20 cellular contexts compared by ENCODE assay signal in the genomic region with DNA sequence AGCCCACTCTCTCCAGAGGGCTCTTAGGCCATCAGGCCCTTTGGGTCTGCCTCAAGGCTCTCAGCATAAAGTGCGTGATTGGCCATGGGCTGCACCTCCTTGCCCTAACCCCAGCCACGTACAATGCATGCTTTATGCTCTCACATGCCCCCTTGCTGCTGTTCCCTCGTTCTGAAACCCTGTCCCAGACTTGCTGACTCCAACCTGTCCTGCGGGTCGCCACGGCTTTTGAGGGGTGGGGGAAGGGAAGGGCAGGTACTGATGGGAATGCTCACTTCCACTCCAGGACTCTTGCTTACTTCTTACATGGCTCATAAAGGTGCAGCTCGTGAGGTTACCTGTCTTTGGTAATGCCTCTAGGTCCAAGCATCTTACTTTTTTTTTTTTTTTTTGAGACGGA. TPM values are rescaled to one million over a fixed set of nuclear protein-coding genes. Genes with fewer than 3 reads are reported as not detected.
DNase-seq lines count a peak whose midpoint lies in the region; ATAC-seq and TF ChIP-seq lines count a peak whose summit lies in the region.
"Had no signal": no experiment of that assay in that cellular context is flagged by ENCODE, and none has a peak within 500 bp of the region (broad histone marks: within the 10 kb centered on the region; RNA-seq: fewer than 3 reads in every experiment).

No MANE protein-coding gene starts in this region.

- ATAC-seq in WTC11 (peak; percentile 62), HG03159 (IDR thresholded peaks at IDR 0.05; ENCODE audit: unreplicated experiment) (no peak)

- peaks cover 46% of the 10 kb centered on the region for H3K4me1 Mint-ChIP-seq in WTC11
- peaks cover 14% of the 10 kb centered on the region for H3K4me1 Mint-ChIP-seq in progenitor cell of endocrine pancreas (ENCODE audit: low read depth)

- POLR2A ChIA-PET in WTC11 (lab: Charles Lee) (interaction anchor here (0.6 to 1.7 kb wide), 2 partner anchors 21 to 200 kb away, joined by 4 to 5 read pairs; no protein-coding TSS in a partner anchor), GM10248 (lab: Yijun Ruan, JAX) (interaction anchor here (0.7 kb wide), 1 partner anchor 170 kb away, joined by 5 read pairs; no protein-coding TSS in a partner anchor)

- H3K27ac Mint-ChIP-seq in WTC11 (peak overlapping the region; percentile 54), progenitor cell of endocrine pancreas (peak overlapping the region; percentile 90)
- H3K27ac Mint-ChIP-seq: HFFc6 had no signal

- CTCF ChIA-PET in WTC11 (lab: Charles Lee) (interaction anchor here (0.6 to 1.9 kb wide), 10 partner anchors 12 to 503 kb away, joined by 3 to 12 read pairs (median 3); a partner anchor contains a TSS), GM10248 (lab: Yijun Ruan, JAX) (interaction anchor here (0.7 to 1.6 kb wide), 5 partner anchors 17 to 220 kb away, joined by 3 to 7 read pairs (median 3); no protein-coding TSS in a partner anchor)

- H3K4me3 Mint-ChIP-seq in WTC11 (no peak overlapping the region), progenitor cell of endocrine pancreas (ENCODE audit: low read depth) (no peak overlapping the region)
- H3K4me3 Mint-ChIP-seq: HFFc6 had no signal

- TF ChIP-seq CTCF in WTC11 (IDR thresholded peaks at IDR 0.05) (no peak), progenitor cell of endocrine pancreas (IDR thresholded peaks at IDR 0.05; ENCODE audit: unreplicated experiment) (no peak), GM10248 (IDR thresholded peaks at IDR 0.05; ENCODE audit: control extremely low read depth, extremely low read depth, low read depth, missing control alignments) (no peak)

- peaks cover 1% of the 10 kb centered on the region; the same call in 1 of the 2 replicates for H3K27me3 Mint-ChIP-seq in WTC11 (ENCODE audit: low read depth)
- no peaks in the 10 kb centered on the region for H3K27me3 Mint-ChIP-seq in progenitor cell of endocrine pancreas
- H3K27me3 Mint-ChIP-seq: CD4-positive, alpha-beta memory T cell had no signal

- H3K9me3 Mint-ChIP-seq in WTC11 (peaks cover 5% of the 10 kb centered on the region), progenitor cell of endocrine pancreas (ENCODE audit: low read depth) (peaks cover 7% of the 10 kb centered on the region)

- DNase-seq in NCI-H526 (lab: John Stamatoyannopoulos, UW) (peak; percentile 63 to 66), NCI-H526 treated with DMSO at 0.1 percent for 48 hours (lab: John Stamatoyannopoulos, UW) (no peak), WTC11 (ENCODE audit: low spot score) (peak; percentile 52), islet precursor cell (peak; percentile 93), progenitor cell of endocrine pancreas (ENCODE audit: low spot score, unreplicated experiment) (no peak), GM10248 (ENCODE audit: extremely low spot score) (no peak), NCI-H2227 treated with DMSO at 0.1 percent for 48 hours (lab: John Stamatoyannopoulos, UW) (no peak)
- DNase-seq: 8988T; CD4-positive, alpha-beta memory T cell; GM23248; HFFc6; Kasumi-1; MM.1S; NCI-H1105; NCI-H1694; NCI-H2107; NCI-H82; PC-9 had no signal

- H3K36me3 Mint-ChIP-seq in WTC11 (no peaks in the 10 kb centered on the region), progenitor cell of endocrine pancreas (ENCODE audit: insufficient read depth) (no peaks in the 10 kb centered on the region)
- H3K36me3 Mint-ChIP-seq: CD4-positive, alpha-beta memory T cell had no signal

TF ChIP-seq in WTC11, 78 proteins besides CTCF, POLR2A, EP300 and RAD21 (continues in another document):
- TF ChIP-seq CBFB (CRISPR knock-in tag; IDR thresholded peaks at IDR 0.05; ENCODE audit: low read depth) (0 out of 2 replicates have a peak, but pooled peaks have one; percentile 38), SOX15 (CRISPR knock-in tag; IDR thresholded peaks at IDR 0.05) (no peak), ZBTB21 (CRISPR knock-in tag; IDR thresholded peaks at IDR 0.05; ENCODE audit: borderline replicate concordance) (no peak), ZNF121 (CRISPR knock-in tag; IDR thresholded peaks at IDR 0.05) (peak; percentile 92), EMX1 (CRISPR knock-in tag; IDR thresholded peaks at IDR 0.05) (no peak), FOXP1 (CRISPR knock-in tag; IDR thresholded peaks at IDR 0.05; ENCODE audit: borderline replicate concordance) (no peak), JAZF1 (CRISPR knock-in tag; IDR thresholded peaks at IDR 0.05) (no peak), SMAD3 (CRISPR knock-in tag; IDR thresholded peaks at IDR 0.05; ENCODE audit: borderline replicate concordance) (no peak), TP53 (CRISPR knock-in tag; IDR thresholded peaks at IDR 0.05) (peak; percentile 65; the same call in 1 of the 2 replicates), TCF7 (CRISPR knock-in tag; IDR thresholded peaks at IDR 0.05; ENCODE audit: low read depth) (no peak), ESRRA (CRISPR knock-in tag; IDR thresholded peaks at IDR 0.05; ENCODE audit: borderline replicate concordance) (no peak), ZNF416 (CRISPR knock-in tag; IDR thresholded peaks at IDR 0.05) (no peak)
- TF ChIP-seq, protein P1, sequence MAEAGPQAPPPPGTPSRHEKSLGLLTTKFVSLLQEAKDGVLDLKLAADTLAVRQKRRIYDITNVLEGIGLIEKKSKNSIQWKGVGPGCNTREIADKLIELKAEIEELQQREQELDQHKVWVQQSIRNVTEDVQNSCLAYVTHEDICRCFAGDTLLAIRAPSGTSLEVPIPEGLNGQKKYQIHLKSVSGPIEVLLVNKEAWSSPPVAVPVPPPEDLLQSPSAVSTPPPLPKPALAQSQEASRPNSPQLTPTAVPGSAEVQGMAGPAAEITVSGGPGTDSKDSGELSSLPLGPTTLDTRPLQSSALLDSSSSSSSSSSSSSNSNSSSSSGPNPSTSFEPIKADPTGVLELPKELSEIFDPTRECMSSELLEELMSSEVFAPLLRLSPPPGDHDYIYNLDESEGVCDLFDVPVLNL (CRISPR knock-in tag; IDR thresholded peaks at IDR 0.05; ENCODE audit: borderline replicate concordance, low read depth) = no peak
- TF ChIP-seq, protein P2, sequence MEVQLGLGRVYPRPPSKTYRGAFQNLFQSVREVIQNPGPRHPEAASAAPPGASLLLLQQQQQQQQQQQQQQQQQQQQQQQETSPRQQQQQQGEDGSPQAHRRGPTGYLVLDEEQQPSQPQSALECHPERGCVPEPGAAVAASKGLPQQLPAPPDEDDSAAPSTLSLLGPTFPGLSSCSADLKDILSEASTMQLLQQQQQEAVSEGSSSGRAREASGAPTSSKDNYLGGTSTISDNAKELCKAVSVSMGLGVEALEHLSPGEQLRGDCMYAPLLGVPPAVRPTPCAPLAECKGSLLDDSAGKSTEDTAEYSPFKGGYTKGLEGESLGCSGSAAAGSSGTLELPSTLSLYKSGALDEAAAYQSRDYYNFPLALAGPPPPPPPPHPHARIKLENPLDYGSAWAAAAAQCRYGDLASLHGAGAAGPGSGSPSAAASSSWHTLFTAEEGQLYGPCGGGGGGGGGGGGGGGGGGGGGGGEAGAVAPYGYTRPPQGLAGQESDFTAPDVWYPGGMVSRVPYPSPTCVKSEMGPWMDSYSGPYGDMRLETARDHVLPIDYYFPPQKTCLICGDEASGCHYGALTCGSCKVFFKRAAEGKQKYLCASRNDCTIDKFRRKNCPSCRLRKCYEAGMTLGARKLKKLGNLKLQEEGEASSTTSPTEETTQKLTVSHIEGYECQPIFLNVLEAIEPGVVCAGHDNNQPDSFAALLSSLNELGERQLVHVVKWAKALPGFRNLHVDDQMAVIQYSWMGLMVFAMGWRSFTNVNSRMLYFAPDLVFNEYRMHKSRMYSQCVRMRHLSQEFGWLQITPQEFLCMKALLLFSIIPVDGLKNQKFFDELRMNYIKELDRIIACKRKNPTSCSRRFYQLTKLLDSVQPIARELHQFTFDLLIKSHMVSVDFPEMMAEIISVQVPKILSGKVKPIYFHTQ (CRISPR knock-in tag; IDR thresholded peaks at IDR 0.05) = no peak
- TF ChIP-seq, protein P3, sequence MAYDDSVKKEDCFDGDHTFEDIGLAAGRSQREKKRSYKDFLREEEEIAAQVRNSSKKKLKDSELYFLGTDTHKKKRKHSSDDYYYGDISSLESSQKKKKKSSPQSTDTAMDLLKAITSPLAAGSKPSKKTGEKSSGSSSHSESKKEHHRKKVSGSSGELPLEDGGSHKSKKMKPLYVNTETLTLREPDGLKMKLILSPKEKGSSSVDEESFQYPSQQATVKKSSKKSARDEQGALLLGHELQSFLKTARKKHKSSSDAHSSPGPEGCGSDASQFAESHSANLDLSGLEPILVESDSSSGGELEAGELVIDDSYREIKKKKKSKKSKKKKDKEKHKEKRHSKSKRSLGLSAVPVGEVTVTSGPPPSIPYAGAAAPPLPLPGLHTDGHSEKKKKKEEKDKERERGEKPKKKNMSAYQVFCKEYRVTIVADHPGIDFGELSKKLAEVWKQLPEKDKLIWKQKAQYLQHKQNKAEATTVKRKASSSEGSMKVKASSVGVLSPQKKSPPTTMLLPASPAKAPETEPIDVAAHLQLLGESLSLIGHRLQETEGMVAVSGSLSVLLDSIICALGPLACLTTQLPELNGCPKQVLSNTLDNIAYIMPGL (CRISPR knock-in tag; IDR thresholded peaks at IDR 0.05) = no peak
- TF ChIP-seq, protein P4, sequence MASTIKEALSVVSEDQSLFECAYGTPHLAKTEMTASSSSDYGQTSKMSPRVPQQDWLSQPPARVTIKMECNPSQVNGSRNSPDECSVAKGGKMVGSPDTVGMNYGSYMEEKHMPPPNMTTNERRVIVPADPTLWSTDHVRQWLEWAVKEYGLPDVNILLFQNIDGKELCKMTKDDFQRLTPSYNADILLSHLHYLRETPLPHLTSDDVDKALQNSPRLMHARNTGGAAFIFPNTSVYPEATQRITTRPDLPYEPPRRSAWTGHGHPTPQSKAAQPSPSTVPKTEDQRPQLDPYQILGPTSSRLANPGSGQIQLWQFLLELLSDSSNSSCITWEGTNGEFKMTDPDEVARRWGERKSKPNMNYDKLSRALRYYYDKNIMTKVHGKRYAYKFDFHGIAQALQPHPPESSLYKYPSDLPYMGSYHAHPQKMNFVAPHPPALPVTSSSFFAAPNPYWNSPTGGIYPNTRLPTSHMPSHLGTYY (CRISPR knock-in tag; IDR thresholded peaks at IDR 0.05) = no peak

RNA-seq across cellular contexts. Expression of a gene that starts 6.0 kb away (rescaled TPM):
- 1.0 to 2.0 TPM (median 1.4 TPM) in 3 replicates for total RNA-seq in WTC11 (2021)
- 0.36 and 0.98 TPM in 2 replicates for total RNA-seq in progenitor cell of endocrine pancreas
- total RNA-seq: GM23248 had no signal

RNA-seq across cellular contexts. Expression of a gene that starts 33.6 kb away (rescaled TPM):
- total RNA-seq in WTC11 (2021) = 2.8 to 6.2 TPM (median 3.4 TPM) in 3 replicates
- total RNA-seq in progenitor cell of endocrine pancreas = not detected in 2 replicates
- total RNA-seq: CD4-positive, alpha-beta memory T cell; GM23248; HFFc6; NCI-H460 had no signal

RNA-seq across cellular contexts. Expression of a gene that starts 38.0 kb away (rescaled TPM):
- total RNA-seq in WTC11 (2021) = 0.34 to 0.55 TPM (median 0.42 TPM) in 3 replicates
- not detected in 2 replicates for total RNA-seq in progenitor cell of endocrine pancreas
- total RNA-seq: CD4-positive, alpha-beta memory T cell; GM23248; HFFc6; NCI-H460; PC-9 had no signal

RNA-seq across cellular contexts. Expression of a gene that starts 54.1 kb away (rescaled TPM):
- total RNA-seq in WTC11 (2021) (27.0 to 29.4 TPM (median 27.2 TPM) in 3 replicates), progenitor cell of endocrine pancreas (5.9 and 6.9 TPM in 2 replicates)

RNA-seq across cellular contexts. Expression of a gene that starts 54.3 kb away (rescaled TPM):
- total RNA-seq in WTC11 (2021) = 2.6 to 6.6 TPM (median 3.3 TPM) in 3 replicates
- 0.87 and 1.7 TPM in 2 replicates for total RNA-seq in progenitor cell of endocrine pancreas
- total RNA-seq: CD4-positive, alpha-beta memory T cell; GM23248; HFFc6; NCI-H460; PC-9 had no signal

Comparison
In these comparisons a context has a peak if more than half of its experiments do, and no peak if none do; other contexts are left out.
1. DNase-seq: peak in NCI-H526 (2 of 2), WTC11 (single experiment) and islet precursor cell (single experiment); none in NCI-H526 treated with DMSO at 0.1 percent for 48 hours (single experiment), progenitor cell of endocrine pancreas (single experiment), GM10248 (single experiment) and NCI-H2227 treated with DMSO at 0.1 percent for 48 hours (single experiment).